Comparison of ENCODE assay signal across 1 cellular context in genomic region chrX:130716822-130717405, GRCh38.
A peak's percentile ranks its signal among the peaks of the same experiment; 100 is the strongest.
TF ChIP-seq lines count a peak whose summit lies in the region.

No MANE protein-coding gene starts in this region.

TF ChIP-seq in HEK293, 187 proteins besides CTCF, POLR2A, EP300 and RAD21 (continued from another document):
- no peak for TF ChIP-seq ZBTB8A (tag by site-specific recombination; IDR thresholded peaks at IDR 0.05)
- TF ChIP-seq ZNF580 (tag by site-specific recombination; IDR thresholded peaks at IDR 0.05) = 0 out of 2 replicates have a peak, but pooled peaks have one; percentile 29
- TF ChIP-seq ZNF791 (tag by site-specific recombination; IDR thresholded peaks at IDR 0.05) = no peak
- TF ChIP-seq ZNF670 (tag by site-specific recombination; IDR thresholded peaks at IDR 0.05; ENCODE audit: low read depth) = no peak
- TF ChIP-seq OSR2 (tag by site-specific recombination; IDR thresholded peaks at IDR 0.05) = peak; percentile 58; the same call in 1 of the 2 replicates
- TF ChIP-seq SETDB1 (IDR thresholded peaks at IDR 0.05; ENCODE audit: insufficient read length, low read length) = no peak
- TF ChIP-seq ZNF169 (tag by site-specific recombination; IDR thresholded peaks at IDR 0.05) = no peak
- TF ChIP-seq ZNF645 (tag by site-specific recombination; IDR thresholded peaks at IDR 0.05) = no peak
- 0 out of 2 replicates have a peak, but pooled peaks have one; percentile 43 for TF ChIP-seq ZNF18 (tag by site-specific recombination; IDR thresholded peaks at IDR 0.05)
- no peak for TF ChIP-seq BCL11A (tag by site-specific recombination; IDR thresholded peaks at IDR 0.05; ENCODE audit: low read depth)
- no peak for TF ChIP-seq ZNF639 (tag by site-specific recombination; IDR thresholded peaks at IDR 0.05)
- no peak for TF ChIP-seq PRDM2 (tag by site-specific recombination; IDR thresholded peaks at IDR 0.05; ENCODE audit: borderline replicate concordance)
- peak; percentile 79 for TF ChIP-seq ATF2 (tag by site-specific recombination; IDR thresholded peaks at IDR 0.05; ENCODE audit: low read depth)
